ENCODE assay signal across 9 cellular contexts in the genomic region with DNA sequence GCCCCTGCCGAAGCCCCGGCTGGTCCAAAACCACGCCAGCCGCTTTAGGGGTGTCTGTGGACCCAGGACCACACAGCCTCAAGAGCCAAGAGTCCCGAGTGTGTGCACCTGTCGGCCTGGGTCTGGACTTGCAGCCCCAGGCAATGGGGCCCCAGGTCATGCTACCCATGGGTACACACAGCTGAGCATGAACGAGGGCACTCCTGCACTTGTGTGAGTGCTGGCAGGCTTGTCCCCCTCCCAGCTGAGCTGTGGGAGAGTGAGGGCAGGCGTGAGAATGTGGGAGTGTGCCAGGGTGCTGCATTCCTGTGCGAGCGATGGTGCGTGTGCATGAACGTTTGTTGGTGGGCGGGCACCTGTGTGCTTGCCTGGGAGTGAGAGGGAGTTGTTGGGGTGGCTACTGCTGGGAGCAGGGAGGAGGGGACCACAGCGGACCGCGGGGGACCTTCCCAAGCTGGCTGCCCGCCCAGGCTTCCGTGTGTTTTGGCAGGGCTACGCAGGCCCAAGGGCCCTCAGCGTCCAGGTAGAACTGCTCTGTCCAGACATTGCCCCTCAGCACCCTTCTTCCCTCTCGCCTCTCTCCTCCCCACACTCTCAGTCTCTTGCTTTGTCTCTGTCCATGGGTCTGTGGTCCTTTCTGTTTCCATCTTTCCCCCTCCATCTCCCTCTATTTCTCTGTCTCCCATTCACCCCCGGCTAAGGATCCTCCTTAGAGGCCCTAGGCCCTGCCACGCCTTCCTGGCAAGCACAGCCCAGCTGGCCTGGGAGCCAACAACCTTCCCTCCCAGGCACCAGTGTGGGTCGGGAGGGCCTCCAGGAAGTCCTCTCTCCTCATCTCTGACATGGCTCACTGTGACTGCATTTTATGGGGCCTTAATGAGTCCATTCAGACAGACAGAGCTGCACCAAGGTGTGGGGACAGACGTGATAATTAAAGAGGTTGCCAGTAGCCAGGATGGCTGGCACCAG. TPM values are rescaled to one million over a fixed set of nuclear protein-coding genes. Genes with fewer than 3 reads are reported as not detected.
DNase-seq lines count a peak whose midpoint lies in the region; ATAC-seq, FAIRE-seq and TF ChIP-seq lines count a peak whose summit lies in the region.
"Had no signal": no experiment of that assay in that cellular context is flagged by ENCODE, and none has a peak within 500 bp of the region (broad histone marks: within the 10 kb centered on the region; RNA-seq: fewer than 3 reads in every experiment).

No MANE protein-coding gene starts in this region.

- H3K36me3 ChIP-seq in HEK293 (ENCODE audit: control insufficient read depth in 2 of 2, insufficient read depth in 1 of 2, low read length in 2 of 2) (no peaks in the 10 kb centered on the region), Peyer's patch (no peaks in the 10 kb centered on the region), small intestine (ENCODE audit: control insufficient read depth in 2 of 2, insufficient read depth in 2 of 2, low read length in 2 of 2) (no peaks in the 10 kb centered on the region)

- H3K27ac ChIP-seq in HEK293 (ENCODE audit: extremely low read depth, low read depth, low read length) (no peak overlapping the region), Peyer's patch (peak overlapping the region in 3 of 4 donors; percentile 74 to 96 (median 88)), small intestine (ENCODE audit: low read depth in 1 of 2, low read length in 1 of 2) (peak overlapping the region; percentile 71 to 93)
- H3K27ac ChIP-seq: skin epidermis had no signal

- no peaks in the 10 kb centered on the region for H3K27me3 ChIP-seq in Peyer's patch
- H3K27me3 ChIP-seq in small intestine (ENCODE audit: control insufficient read depth in 2 of 2, insufficient read depth in 2 of 2, low read length in 2 of 2), result no peaks in the 10 kb centered on the region

- ATAC-seq in GM21367 (IDR thresholded peaks at IDR 0.05; ENCODE audit: unreplicated experiment) (no peak), GM21529 (IDR thresholded peaks at IDR 0.05; ENCODE audit: unreplicated experiment) (no peak)

- H3K4me1 ChIP-seq in HEK293 (ENCODE audit: control insufficient read depth, insufficient read depth, low read length) (no peaks in the 10 kb centered on the region), Peyer's patch (peaks cover 0 to 44% (median 15%) of the 10 kb centered on the region in 4 donors), small intestine (ENCODE audit: control insufficient read depth in 2 of 2, insufficient read depth in 1 of 2, low read depth in 1 of 2, low read length in 1 of 2) (peaks cover 6 to 7% of the 10 kb centered on the region in 2 donors)

- CTCF ChIA-PET in HEK293 (lab: Yijun Ruan, JAX), result no interaction called here

- no peak for TF ChIP-seq CTCF in HEK293 (tag by site-specific recombination; IDR thresholded peaks at IDR 0.05)
- no peak for TF ChIP-seq CTCF in Peyer's patch (IDR thresholded peaks at IDR 0.05)

- no peak overlapping the region for H3K4me3 ChIP-seq in HEK293 (ENCODE audit: low read depth, low read length)
- no peak overlapping the region for H3K4me3 ChIP-seq in Peyer's patch
- no peak overlapping the region for H3K4me3 ChIP-seq in small intestine (ENCODE audit: low read depth in 1 of 2, low read length in 2 of 2)
- H3K4me3 ChIP-seq: skin epidermis had no signal

- WGBS in small intestine, 3 donors, result 8 to 57% (median 50%) methylated on average over 18 to 25 of the region's 25 CpGs

- DNase-seq in Peyer's patch (peak in 2 of 3 donors; percentile 86 to 89), iPS-NIHi11 (ENCODE audit: low spot score) (peak; percentile 53), small intestine (peak; percentile 94), KG1 (lab: John Stamatoyannopoulos, UW) (no peak), NCI-H446 treated with DMSO at 0.1 percent for 48 hours (lab: John Stamatoyannopoulos, UW) (no peak)

- TF ChIP-seq POLR2A in Peyer's patch (IDR thresholded peaks at IDR 0.05), result peak; percentile 66 to 91

- POLR2A ChIA-PET in HEK293 (lab: Yijun Ruan, JAX), result no interaction called here

- H3K9me3 ChIP-seq in HEK293 (ENCODE audit: control insufficient read depth, insufficient read depth, low read depth, low read length) (no peaks in the 10 kb centered on the region), Peyer's patch (no peaks in the 10 kb centered on the region), small intestine (ENCODE audit: control insufficient read depth, low read depth) (no peaks in the 10 kb centered on the region)

- no peak for FAIRE-seq in small intestine (lab: Jason Lieb, UNC)

TF ChIP-seq in HEK293, 187 proteins besides CTCF, POLR2A, EP300 and RAD21:
- peak; percentile 93 for TF ChIP-seq ZFHX2 (tag by site-specific recombination; conservative IDR thresholded peaks at IDR 0.05)
- no peak for TF ChIP-seq PRDM6 (tag by site-specific recombination; IDR thresholded peaks at IDR 0.05)
- peak; percentile 35; the same call in 1 of the 2 replicates for TF ChIP-seq GLIS1 (tag by site-specific recombination; IDR thresholded peaks at IDR 0.05)
- TF ChIP-seq, protein P1, sequence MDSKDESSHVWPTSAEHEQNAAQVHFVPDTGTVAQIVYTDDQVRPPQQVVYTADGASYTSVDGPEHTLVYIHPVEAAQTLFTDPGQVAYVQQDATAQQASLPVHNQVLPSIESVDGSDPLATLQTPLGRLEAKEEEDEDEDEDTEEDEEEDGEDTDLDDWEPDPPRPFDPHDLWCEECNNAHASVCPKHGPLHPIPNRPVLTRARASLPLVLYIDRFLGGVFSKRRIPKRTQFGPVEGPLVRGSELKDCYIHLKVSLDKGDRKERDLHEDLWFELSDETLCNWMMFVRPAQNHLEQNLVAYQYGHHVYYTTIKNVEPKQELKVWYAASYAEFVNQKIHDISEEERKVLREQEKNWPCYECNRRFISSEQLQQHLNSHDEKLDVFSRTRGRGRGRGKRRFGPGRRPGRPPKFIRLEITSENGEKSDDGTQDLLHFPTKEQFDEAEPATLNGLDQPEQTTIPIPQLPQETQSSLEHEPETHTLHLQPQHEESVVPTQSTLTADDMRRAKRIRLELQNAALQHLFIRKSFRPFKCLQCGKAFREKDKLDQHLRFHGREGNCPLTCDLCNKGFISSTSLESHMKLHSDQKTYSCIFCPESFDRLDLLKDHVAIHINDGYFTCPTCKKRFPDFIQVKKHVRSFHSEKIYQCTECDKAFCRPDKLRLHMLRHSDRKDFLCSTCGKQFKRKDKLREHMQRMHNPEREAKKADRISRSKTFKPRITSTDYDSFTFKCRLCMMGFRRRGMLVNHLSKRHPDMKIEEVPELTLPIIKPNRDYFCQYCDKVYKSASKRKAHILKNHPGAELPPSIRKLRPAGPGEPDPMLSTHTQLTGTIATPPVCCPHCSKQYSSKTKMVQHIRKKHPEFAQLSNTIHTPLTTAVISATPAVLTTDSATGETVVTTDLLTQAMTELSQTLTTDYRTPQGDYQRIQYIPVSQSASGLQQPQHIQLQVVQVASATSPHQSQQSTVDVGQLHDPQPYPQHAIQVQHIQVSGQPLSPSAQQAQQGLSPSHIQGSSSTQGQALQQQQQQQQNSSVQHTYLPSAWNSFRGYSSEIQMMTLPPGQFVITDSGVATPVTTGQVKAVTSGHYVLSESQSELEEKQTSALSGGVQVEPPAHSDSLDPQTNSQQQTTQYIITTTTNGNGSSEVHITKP (tag by site-specific recombination; IDR thresholded peaks at IDR 0.05), result peak; percentile 66
- no peak for TF ChIP-seq ZNF433 (tag by site-specific recombination; IDR thresholded peaks at IDR 0.05; ENCODE audit: low read depth)
- peak; percentile 74 for TF ChIP-seq EGR2 (tag by site-specific recombination; IDR thresholded peaks at IDR 0.05; ENCODE audit: low read depth)

RNA-seq across cellular contexts. Expression of gene BLOC1S4, which starts 31.0 kb away (rescaled TPM):
- total RNA-seq in Peyer's patch, result 10 to 100 TPM; 20.0 to 20.6 (median 20.2) TPM
- 10 to 100 TPM; 13.1 to 19.5 (median 17.2) TPM for polyA plus RNA-seq in small intestine

RNA-seq across cellular contexts. Expression of gene KIAA0232, which starts 35.5 kb away (rescaled TPM):
- 10 to 100 TPM; 19.8 to 73.6 (median 49.5) TPM for total RNA-seq in Peyer's patch
- 10 to 100 TPM in 1 of 3 donors, 1 to 10 TPM in 2; 6.7 to 10.5 (median 6.8) TPM for polyA plus RNA-seq in small intestine

RNA-seq across cellular contexts. Expression of gene MRFAP1L1, which starts 37.3 kb away (rescaled TPM):
- total RNA-seq in Peyer's patch, result 10 to 100 TPM; 34.9 to 61.1 (median 37.4) TPM
- polyA plus RNA-seq in small intestine, result 10 to 100 TPM; 36.0 to 48.0 (median 42.4) TPM

RNA-seq across cellular contexts. Expression of gene S100P, which starts 53.3 kb away (rescaled TPM):
- total RNA-seq in Peyer's patch, result 1 to 10 TPM in 2 of 4 donors, not detected in 2; 1.5 to 3.3 TPM
- 10 to 100 TPM; 33.9 to 63.5 (median 48.1) TPM for polyA plus RNA-seq in small intestine

Comparison
In these comparisons a context has a peak if more than half of its experiments do, and no peak if none do; other contexts are left out.
1. DNase-seq: peak in Peyer's patch (2 of 3), iPS-NIHi11 (single experiment) and small intestine (single experiment); none in KG1 (single experiment) and NCI-H446 treated with DMSO at 0.1 percent for 48 hours (single experiment).